8 cellular contexts compared by ENCODE assay signal in the genomic region with DNA sequence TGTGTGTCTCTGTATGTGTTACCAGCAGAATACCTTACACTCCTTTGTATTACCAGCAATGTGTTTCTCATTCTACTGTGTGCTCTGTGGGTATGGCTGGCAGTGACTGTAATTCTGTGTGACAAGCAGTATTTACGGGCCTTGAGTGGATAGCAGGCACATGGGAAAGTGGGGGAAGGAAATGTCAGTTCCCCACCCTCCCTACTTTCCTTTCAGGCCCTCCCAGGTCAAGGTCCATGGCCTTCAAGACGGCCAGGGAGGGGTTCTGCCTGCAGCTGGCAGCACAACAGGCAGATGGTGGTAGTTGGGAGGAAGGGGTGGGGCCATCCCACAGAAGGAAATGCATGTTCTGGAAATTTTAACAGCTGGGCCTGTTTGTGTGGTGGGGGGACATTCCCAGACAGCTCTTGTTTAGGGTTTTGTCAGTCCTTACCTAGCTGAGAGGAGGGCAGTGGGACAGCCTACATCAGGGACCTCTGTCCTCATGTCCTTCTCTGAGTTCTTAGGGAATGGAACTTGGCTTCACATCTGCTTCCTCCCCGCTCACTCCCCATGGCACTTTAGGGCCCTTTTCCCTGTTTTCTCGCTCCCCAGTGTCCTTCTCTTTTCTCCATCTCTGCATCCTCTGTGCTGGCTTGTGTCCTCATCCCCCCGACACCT. TPM values are rescaled to one million over a fixed set of nuclear protein-coding genes. Genes with fewer than 3 reads are reported as not detected.
DNase-seq lines count a peak whose midpoint lies in the region; ATAC-seq and TF ChIP-seq lines count a peak whose summit lies in the region.
"Had no signal": no experiment of that assay in that cellular context is flagged by ENCODE, and none has a peak within 500 bp of the region (broad histone marks: within the 10 kb centered on the region; RNA-seq: fewer than 3 reads in every experiment).

No MANE protein-coding gene starts in this region.

- TF ChIP-seq CTCF in activated B cell treated with CpG ODN at 0.5 μM for 24 hours (IDR thresholded peaks at IDR 0.05) (no peak), WTC11 (IDR thresholded peaks at IDR 0.05) (no peak)

- H3K27me3 Mint-ChIP-seq in activated B cell treated with CpG ODN at 0.5 μM for 24 hours (no peaks in the 10 kb centered on the region), WTC11 (ENCODE audit: low read depth) (no peaks in the 10 kb centered on the region)

- DNase-seq in HCEC 1CT (peak; percentile 23), activated B cell treated with CpG ODN at 0.5 μM for 24 hours (no peak), left ventricle myocardium superior (peak; percentile 54), cortex of kidney (lab: John Stamatoyannopoulos, UW) (no peak), WTC11 (ENCODE audit: low spot score) (no peak)
- no peak for DNase-seq in stimulated activated effector memory CD8-positive, alpha-beta T cell treated with anti-CD3 and anti-CD28 coated beads, Interleukin-12 subunit alpha, Interleukin-12 subunit beta, amount 100 ng/mL, for 72 hours (ENCODE audit: low spot score in 2 of 2)
- no peak for DNase-seq in stimulated activated naive CD4-positive, alpha-beta T cell (lab: John Stamatoyannopoulos, UW)
- DNase-seq: amniotic stem cell had no signal

- no peak for ATAC-seq in activated B cell treated with CpG ODN at 0.5 μM for 24 hours (ENCODE audit: low read depth)
- peak; percentile 69 for ATAC-seq in left ventricle myocardium superior
- no peak for ATAC-seq in stimulated activated effector memory CD8-positive, alpha-beta T cell treated with anti-CD3 and anti-CD28 coated beads, Interleukin-12 subunit alpha, Interleukin-12 subunit beta, amount 100 ng/mL, for 72 hours
- ATAC-seq in WTC11: no peak; the same call in 1 of the 2 replicates

- CTCF ChIA-PET in activated B cell treated with CpG ODN at 0.5 μM for 24 hours (lab: Charles Lee) (interaction anchor here (1.4 to 2.8 kb wide), 4 partner anchors 18 to 69 kb away, joined by 4 to 11 read pairs (median 6); no protein-coding TSS in a partner anchor), WTC11 (lab: Charles Lee) (interaction anchor here (0.8 to 2.8 kb wide), 6 partner anchors 20 to 62 kb away, joined by 3 to 9 read pairs (median 6); a partner anchor contains a TSS)

- H3K4me3 Mint-ChIP-seq in activated B cell treated with CpG ODN at 0.5 μM for 24 hours (peak overlapping the region; percentile 48), WTC11 (no peak overlapping the region)
- peak overlapping the region; percentile 2 for H3K4me3 Mint-ChIP-seq in stimulated activated effector memory CD8-positive, alpha-beta T cell treated with anti-CD3 and anti-CD28 coated beads, Interleukin-12 subunit alpha, Interleukin-12 subunit beta, amount 100 ng/mL, for 72 hours

- H3K9me3 Mint-ChIP-seq in activated B cell treated with CpG ODN at 0.5 μM for 24 hours: no peaks in the 10 kb centered on the region
- H3K9me3 Mint-ChIP-seq in stimulated activated effector memory CD8-positive, alpha-beta T cell treated with anti-CD3 and anti-CD28 coated beads, Interleukin-12 subunit alpha, Interleukin-12 subunit beta, amount 100 ng/mL, for 72 hours: no peaks in the 10 kb centered on the region
- H3K9me3 Mint-ChIP-seq in WTC11: no peaks in the 10 kb centered on the region

- H3K36me3 Mint-ChIP-seq in activated B cell treated with CpG ODN at 0.5 μM for 24 hours (ENCODE audit: low read depth) (peaks cover 17% of the 10 kb centered on the region), WTC11 (no peaks in the 10 kb centered on the region)
- H3K36me3 Mint-ChIP-seq in stimulated activated effector memory CD8-positive, alpha-beta T cell treated with anti-CD3 and anti-CD28 coated beads, Interleukin-12 subunit alpha, Interleukin-12 subunit beta, amount 100 ng/mL, for 72 hours: peaks cover 89% of the 10 kb centered on the region

- H3K4me1 Mint-ChIP-seq in activated B cell treated with CpG ODN at 0.5 μM for 24 hours (peaks cover 91% of the 10 kb centered on the region), WTC11 (peaks cover 29% of the 10 kb centered on the region)
- peaks cover 83% of the 10 kb centered on the region for H3K4me1 Mint-ChIP-seq in stimulated activated effector memory CD8-positive, alpha-beta T cell treated with anti-CD3 and anti-CD28 coated beads, Interleukin-12 subunit alpha, Interleukin-12 subunit beta, amount 100 ng/mL, for 72 hours

- POLR2A ChIA-PET in activated B cell treated with CpG ODN at 0.5 μM for 24 hours (lab: Charles Lee) (interaction anchor here (0.7 to 6.0 kb wide), 9 partner anchors 10 to 43 kb away, joined by 3 to 90 read pairs (median 6); a partner anchor contains a TSS), WTC11 (lab: Charles Lee) (no interaction called here)

- H3K27ac Mint-ChIP-seq in activated B cell treated with CpG ODN at 0.5 μM for 24 hours (peak overlapping the region; percentile 94), WTC11 (no peak overlapping the region)
- peak overlapping the region; percentile 91 for H3K27ac Mint-ChIP-seq in stimulated activated effector memory CD8-positive, alpha-beta T cell treated with anti-CD3 and anti-CD28 coated beads, Interleukin-12 subunit alpha, Interleukin-12 subunit beta, amount 100 ng/mL, for 72 hours

- intact Hi-C loops in activated B cell treated with CpG ODN at 0.5 μM for 24 hours (cut with micrococcal nuclease) (no loop called here), left ventricle myocardium superior (cut with micrococcal nuclease) (no loop called here)

TF ChIP-seq in WTC11, 78 proteins besides CTCF, POLR2A, EP300 and RAD21:
- TF ChIP-seq, protein P1, sequence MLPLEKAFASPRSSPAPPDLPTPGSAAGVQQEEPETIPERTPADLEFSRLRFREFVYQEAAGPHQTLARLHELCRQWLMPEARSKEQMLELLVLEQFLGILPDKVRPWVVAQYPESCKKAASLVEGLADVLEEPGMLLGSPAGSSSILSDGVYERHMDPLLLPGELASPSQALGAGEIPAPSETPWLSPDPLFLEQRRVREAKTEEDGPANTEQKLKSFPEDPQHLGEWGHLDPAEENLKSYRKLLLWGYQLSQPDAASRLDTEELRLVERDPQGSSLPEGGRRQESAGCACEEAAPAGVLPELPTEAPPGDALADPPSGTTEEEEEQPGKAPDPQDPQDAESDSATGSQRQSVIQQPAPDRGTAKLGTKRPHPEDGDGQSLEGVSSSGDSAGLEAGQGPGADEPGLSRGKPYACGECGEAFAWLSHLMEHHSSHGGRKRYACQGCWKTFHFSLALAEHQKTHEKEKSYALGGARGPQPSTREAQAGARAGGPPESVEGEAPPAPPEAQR (CRISPR knock-in tag; IDR thresholded peaks at IDR 0.05): no peak
- TF ChIP-seq SOX15 (CRISPR knock-in tag; IDR thresholded peaks at IDR 0.05): no peak
- TF ChIP-seq ATF1 (CRISPR knock-in tag; IDR thresholded peaks at IDR 0.05): no peak
- TF ChIP-seq RELA (CRISPR knock-in tag; IDR thresholded peaks at IDR 0.05; ENCODE audit: borderline replicate concordance): no peak
- TF ChIP-seq ZNF671 (CRISPR knock-in tag; IDR thresholded peaks at IDR 0.05): no peak
- TF ChIP-seq SP1 (CRISPR knock-in tag; conservative IDR thresholded peaks at IDR 0.05): no peak
- no peak for TF ChIP-seq ESRRA (CRISPR knock-in tag; IDR thresholded peaks at IDR 0.05; ENCODE audit: borderline replicate concordance)
- TF ChIP-seq, protein P2, sequence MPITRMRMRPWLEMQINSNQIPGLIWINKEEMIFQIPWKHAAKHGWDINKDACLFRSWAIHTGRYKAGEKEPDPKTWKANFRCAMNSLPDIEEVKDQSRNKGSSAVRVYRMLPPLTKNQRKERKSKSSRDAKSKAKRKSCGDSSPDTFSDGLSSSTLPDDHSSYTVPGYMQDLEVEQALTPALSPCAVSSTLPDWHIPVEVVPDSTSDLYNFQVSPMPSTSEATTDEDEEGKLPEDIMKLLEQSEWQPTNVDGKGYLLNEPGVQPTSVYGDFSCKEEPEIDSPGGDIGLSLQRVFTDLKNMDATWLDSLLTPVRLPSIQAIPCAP (CRISPR knock-in tag; IDR thresholded peaks at IDR 0.05): no peak
- no peak for TF ChIP-seq SMAD4 (CRISPR knock-in tag; IDR thresholded peaks at IDR 0.05)
- TF ChIP-seq, protein P3, sequence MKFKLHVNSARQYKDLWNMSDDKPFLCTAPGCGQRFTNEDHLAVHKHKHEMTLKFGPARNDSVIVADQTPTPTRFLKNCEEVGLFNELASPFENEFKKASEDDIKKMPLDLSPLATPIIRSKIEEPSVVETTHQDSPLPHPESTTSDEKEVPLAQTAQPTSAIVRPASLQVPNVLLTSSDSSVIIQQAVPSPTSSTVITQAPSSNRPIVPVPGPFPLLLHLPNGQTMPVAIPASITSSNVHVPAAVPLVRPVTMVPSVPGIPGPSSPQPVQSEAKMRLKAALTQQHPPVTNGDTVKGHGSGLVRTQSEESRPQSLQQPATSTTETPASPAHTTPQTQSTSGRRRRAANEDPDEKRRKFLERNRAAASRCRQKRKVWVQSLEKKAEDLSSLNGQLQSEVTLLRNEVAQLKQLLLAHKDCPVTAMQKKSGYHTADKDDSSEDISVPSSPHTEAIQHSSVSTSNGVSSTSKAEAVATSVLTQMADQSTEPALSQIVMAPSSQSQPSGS (CRISPR knock-in tag; IDR thresholded peaks at IDR 0.05; ENCODE audit: borderline replicate concordance, low read depth): no peak
- TF ChIP-seq TEAD1 (CRISPR knock-in tag; IDR thresholded peaks at IDR 0.05): no peak
- no peak for TF ChIP-seq ZNF396 (CRISPR knock-in tag; IDR thresholded peaks at IDR 0.05; ENCODE audit: borderline replicate concordance)
- no peak for TF ChIP-seq ZNF232 (CRISPR knock-in tag; IDR thresholded peaks at IDR 0.05)
- no peak for TF ChIP-seq FOXK1 (CRISPR knock-in tag; IDR thresholded peaks at IDR 0.05)
- TF ChIP-seq ZNF423 (CRISPR knock-in tag; IDR thresholded peaks at IDR 0.05): no peak
- TF ChIP-seq, protein P4, sequence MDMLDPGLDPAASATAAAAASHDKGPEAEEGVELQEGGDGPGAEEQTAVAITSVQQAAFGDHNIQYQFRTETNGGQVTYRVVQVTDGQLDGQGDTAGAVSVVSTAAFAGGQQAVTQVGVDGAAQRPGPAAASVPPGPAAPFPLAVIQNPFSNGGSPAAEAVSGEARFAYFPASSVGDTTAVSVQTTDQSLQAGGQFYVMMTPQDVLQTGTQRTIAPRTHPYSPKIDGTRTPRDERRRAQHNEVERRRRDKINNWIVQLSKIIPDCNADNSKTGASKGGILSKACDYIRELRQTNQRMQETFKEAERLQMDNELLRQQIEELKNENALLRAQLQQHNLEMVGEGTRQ (CRISPR knock-in tag; IDR thresholded peaks at IDR 0.05): no peak

RNA-seq across cellular contexts. Expression of a gene that starts 14.6 kb away (rescaled TPM):
- total RNA-seq in activated B cell treated with CpG ODN at 0.5 μM for 24 hours (506 and 512 TPM in 2 replicates), left ventricle myocardium superior (137 TPM), WTC11 (2021) (41.1 to 48.9 TPM (median 47.0 TPM) in 3 replicates)

Comparison
In these comparisons a context has a peak if more than half of its experiments do, and no peak if none do; other contexts are left out.
1. DNase-seq: peak in HCEC 1CT (single experiment) and left ventricle myocardium superior (single experiment); none in activated B cell treated with CpG ODN at 0.5 μM for 24 hours (single experiment), stimulated activated effector memory CD8-positive, alpha-beta T cell treated with anti-CD3 and anti-CD28 coated beads, Interleukin-12 subunit alpha, Interleukin-12 subunit beta, amount 100 ng/mL, for 72 hours (0 of 2), cortex of kidney (single experiment), WTC11 (single experiment) and stimulated activated naive CD4-positive, alpha-beta T cell (0 of 6).